ENCODE assay signal across 8 cellular contexts in genomic region chr11:128715691-128716153, GRCh38. TPM values are rescaled to one million over a fixed set of nuclear protein-coding genes. Genes with fewer than 3 reads are reported as not detected.
DNase-seq lines count a peak whose midpoint lies in the region; ATAC-seq and TF ChIP-seq lines count a peak whose summit lies in the region.

No MANE protein-coding gene starts in this region.

- H2AFZ ChIP-seq in OCI-LY1 (ENCODE audit: low read length), result no peak overlapping the region

- H3K4me2 ChIP-seq in OCI-LY1 (ENCODE audit: low read length), result peak overlapping the region; percentile 89

- peaks cover 14% of the 10 kb centered on the region; the same call in 1 of the 2 replicates for H3K36me3 ChIP-seq in OCI-LY1 (ENCODE audit: insufficient read depth, low read length)

- H3K4me1 ChIP-seq in OCI-LY1 (ENCODE audit: insufficient read depth, low read length, severe bottlenecking), result peaks cover 83% of the 10 kb centered on the region

- peak overlapping the region; percentile 83; the same call in 1 of the 2 replicates for H3K9ac ChIP-seq in OCI-LY1 (ENCODE audit: low read length)

- H3K27me3 ChIP-seq in OCI-LY1 (ENCODE audit: insufficient read depth, low read length), result no peaks in the 10 kb centered on the region

- no peaks in the 10 kb centered on the region for H4K20me1 ChIP-seq in OCI-LY1 (ENCODE audit: insufficient read depth, low read length)

- H3K9me2 ChIP-seq in OCI-LY1 (ENCODE audit: low read depth, low read length), result no peaks in the 10 kb centered on the region

- H3K4me3 ChIP-seq in OCI-LY1 (ENCODE audit: low read depth, low read length, poor library complexity, severe bottlenecking), result peak overlapping the region; percentile 45

- DNase-seq in EH (ENCODE audit: low read depth), result peak; percentile 83
- peak; percentile 92 for DNase-seq in pulmonary artery endothelial cell (ENCODE audit: low read depth, low spot score)
- DNase-seq in activated effector memory CD4-positive, alpha-beta T cell treated with Interleukin-2 at 50 U/mL for 16 hours, result no peak

- H3K79me2 ChIP-seq in OCI-LY1 (ENCODE audit: insufficient read depth, low read length), result peaks cover 68% of the 10 kb centered on the region

- no peak for TF ChIP-seq CTCF in OCI-LY1 (IDR thresholded peaks at IDR 0.05; ENCODE audit: low read length)

- no peaks in the 10 kb centered on the region for H3F3A ChIP-seq in OCI-LY1 (ENCODE audit: insufficient read depth, low read length)

- H3K27ac ChIP-seq in OCI-LY1 (ENCODE audit: low read depth, low read length, poor library complexity, severe bottlenecking), result peak overlapping the region; percentile 99

- ATAC-seq in esophagus mucosa (peak; percentile 40), GM18873 (IDR thresholded peaks at IDR 0.05; ENCODE audit: low FRiP score, unreplicated experiment) (no peak), HG03342 (IDR thresholded peaks at IDR 0.05; ENCODE audit: unreplicated experiment) (no peak), HG03025 (IDR thresholded peaks at IDR 0.05; ENCODE audit: low FRiP score, unreplicated experiment) (no peak)

- no peaks in the 10 kb centered on the region for H3K9me3 ChIP-seq in OCI-LY1 (ENCODE audit: low read length)

RNA-seq across cellular contexts. Expression of gene FLI1, which starts 21.9 kb away (rescaled TPM):
- 2.1 TPM for total RNA-seq in esophagus mucosa
- total RNA-seq in pulmonary artery endothelial cell, result 111 and 177 TPM in 2 replicates

Comparison
In these comparisons a context has a peak if more than half of its experiments do, and no peak if none do; other contexts are left out.
1. RNA of gene FLI1, which starts 21.9 kb away (total RNA-seq): 111 to 177 TPM in pulmonary artery endothelial cell; 2.1 TPM in esophagus mucosa (single experiment); every median in the first group is over 10 times any median in the second.